19 cellular contexts compared by ENCODE assay signal in the genomic region with DNA sequence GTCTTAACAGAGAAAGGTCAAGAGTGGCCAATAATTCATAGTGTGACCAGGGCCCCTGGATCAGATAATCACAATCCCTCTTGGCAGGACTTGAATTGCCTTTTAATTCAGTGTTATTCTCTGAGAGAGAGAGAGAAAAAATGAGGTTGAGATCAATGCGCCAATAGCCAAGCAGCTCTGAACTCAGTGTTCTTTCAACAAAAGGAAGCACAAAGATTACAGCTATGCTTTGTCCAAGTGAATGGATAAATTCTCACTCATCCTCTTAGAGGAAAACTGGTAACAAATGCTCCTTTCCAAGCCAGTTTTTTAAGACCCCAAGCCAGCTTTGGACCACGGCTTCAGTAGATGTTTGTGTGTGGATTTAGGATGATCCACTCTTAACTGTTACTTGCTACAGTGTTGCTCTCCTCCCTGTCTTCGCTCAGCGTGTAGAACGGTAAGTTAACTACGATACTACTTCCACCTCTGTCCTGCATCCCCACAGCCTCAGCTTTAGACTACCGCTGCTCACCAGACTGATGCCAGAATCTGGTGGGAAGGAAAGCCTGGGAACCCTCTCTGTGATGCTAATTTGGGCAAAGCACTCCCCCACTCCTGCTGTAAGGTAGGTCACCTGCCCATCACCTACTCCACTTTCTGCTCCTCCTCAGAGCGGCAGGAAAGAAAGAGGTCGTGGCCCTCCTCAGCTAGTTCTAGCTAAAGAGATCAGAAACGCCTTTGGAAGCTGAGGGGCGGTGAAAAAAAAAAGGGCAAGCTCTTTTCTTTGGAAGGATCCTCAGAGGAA. TPM values are rescaled to one million over a fixed set of nuclear protein-coding genes. Genes with fewer than 3 reads are reported as not detected.
DNase-seq lines count a peak whose midpoint lies in the region; ATAC-seq and TF ChIP-seq lines count a peak whose summit lies in the region.
"Had no signal": no experiment of that assay in that cellular context is flagged by ENCODE, and none has a peak within 500 bp of the region (broad histone marks: within the 10 kb centered on the region; RNA-seq: fewer than 3 reads in every experiment).

No MANE protein-coding gene starts in this region.

- H3K27ac ChIP-seq in GM23338 (ENCODE audit: low read depth) = no peak overlapping the region
- peak overlapping the region; percentile 8 for H3K27ac ChIP-seq in SU-DHL-6 (ENCODE audit: low read depth, low read length)
- no peak overlapping the region for H3K27ac ChIP-seq in trophoblast cell (ENCODE audit: low read depth, low read length)
- H3K27ac ChIP-seq in ovary = no peak overlapping the region
- H3K27ac ChIP-seq: BLaER1, GM23248, SJSA1 had no signal

- H3K27ac Mint-ChIP-seq in GM23338 = no peak overlapping the region
- H3K27ac Mint-ChIP-seq: CD8-positive, alpha-beta T cell had no signal

- no peak overlapping the region for H2BK12ac ChIP-seq in trophoblast cell (ENCODE audit: low read length)

- H3K9me3 Mint-ChIP-seq in GM23338 = no peaks in the 10 kb centered on the region
- H3K9me3 Mint-ChIP-seq: CD8-positive, alpha-beta T cell had no signal

- ATAC-seq in GM23338 (peak; percentile 98), GM21447 (IDR thresholded peaks at IDR 0.05; ENCODE audit: unreplicated experiment) (no peak)
- ATAC-seq: CD8-positive, alpha-beta T cell; Panc1 had no signal

- no peak overlapping the region for H3K18ac ChIP-seq in trophoblast cell (ENCODE audit: low read length)

- TF ChIP-seq CTCF in GM23338 (conservative IDR thresholded peaks at IDR 0.05; ENCODE audit: low read depth in 2 of 2) (no peak), SU-DHL-6 (IDR thresholded peaks at IDR 0.05; ENCODE audit: insufficient read depth, low read length, poor library complexity, severe bottlenecking) (no peak), ovary (IDR thresholded peaks at IDR 0.05) (no peak)

- H2BK5ac ChIP-seq in trophoblast cell (ENCODE audit: low read depth, low read length, poor library complexity) = no peak overlapping the region

- H4K20me1 ChIP-seq in GM23338 (replicated peaks; ENCODE audit: insufficient read depth) (no peaks in the 10 kb centered on the region), SU-DHL-6 (ENCODE audit: low read depth, low read length) (no peaks in the 10 kb centered on the region)
- H4K20me1 ChIP-seq: BLaER1 had no signal

- H3K9ac ChIP-seq in SU-DHL-6 (ENCODE audit: low read length) (no peak overlapping the region), trophoblast cell (ENCODE audit: low read length) (no peak overlapping the region)
- H3K9ac ChIP-seq: BLaER1, GM23248 had no signal

- no peak for TF ChIP-seq POLR2A in ovary (IDR thresholded peaks at IDR 0.05)

- peak overlapping the region; percentile 35 for H3K23ac ChIP-seq in trophoblast cell (ENCODE audit: low read length)

- H4K12ac ChIP-seq in trophoblast cell (ENCODE audit: low read depth, low read length) = no peak overlapping the region

- no peaks in the 10 kb centered on the region for H3K36me3 Mint-ChIP-seq in GM23338 (ENCODE audit: low read depth)
- H3K36me3 Mint-ChIP-seq: CD8-positive, alpha-beta T cell had no signal

- H4K91ac ChIP-seq in trophoblast cell (ENCODE audit: low read depth, low read length) = no peak overlapping the region

- no peaks in the 10 kb centered on the region for H3K27me3 ChIP-seq in GM23338 (ENCODE audit: insufficient read depth)
- H3K27me3 ChIP-seq in SU-DHL-6 (ENCODE audit: low read length) = no peaks in the 10 kb centered on the region
- no peaks in the 10 kb centered on the region for H3K27me3 ChIP-seq in trophoblast cell (ENCODE audit: insufficient read depth, low read length)
- no peaks in the 10 kb centered on the region for H3K27me3 ChIP-seq in ovary
- H3K27me3 ChIP-seq: BLaER1, SJSA1 had no signal

- intact Hi-C loops in ovary (cut with DNase I) = no loop called here

- H3K4me3 Mint-ChIP-seq in GM23338 = no peak overlapping the region
- H3K4me3 Mint-ChIP-seq: CD8-positive, alpha-beta T cell had no signal

- no peak overlapping the region for H3K4me3 ChIP-seq in GM23338
- H3K4me3 ChIP-seq in SU-DHL-6 (ENCODE audit: insufficient read depth, low read length, poor library complexity, severe bottlenecking) = no peak overlapping the region
- no peak overlapping the region for H3K4me3 ChIP-seq in trophoblast cell (ENCODE audit: low read depth, low read length)
- no peak overlapping the region for H3K4me3 ChIP-seq in ovary
- H3K4me3 ChIP-seq: BLaER1, GM23248, SJSA1 had no signal

- no peak overlapping the region for H4K8ac ChIP-seq in trophoblast cell (ENCODE audit: low read depth, low read length)

- H2AK5ac ChIP-seq in trophoblast cell (ENCODE audit: low read length) = no peak overlapping the region

- H3K4me1 Mint-ChIP-seq in GM23338 = peaks cover 16% of the 10 kb centered on the region

- H3K9me3 ChIP-seq in SU-DHL-6 (ENCODE audit: insufficient read depth, low read length) = no peaks in the 10 kb centered on the region
- H3K9me3 ChIP-seq in trophoblast cell (ENCODE audit: insufficient read depth, low read depth, low read length) = no peaks in the 10 kb centered on the region
- H3K9me3 ChIP-seq in ovary = no peaks in the 10 kb centered on the region
- H3K9me3 ChIP-seq: SJSA1 had no signal

- no peaks in the 10 kb centered on the region for H3F3A ChIP-seq in GM23338 (replicated peaks; ENCODE audit: low read depth)
- H3F3A ChIP-seq in SU-DHL-6 (ENCODE audit: insufficient read depth) = peaks cover 29% of the 10 kb centered on the region

- H3K79me2 ChIP-seq in GM23338 (replicated peaks; ENCODE audit: insufficient read depth) (no peaks in the 10 kb centered on the region), SU-DHL-6 (ENCODE audit: insufficient read depth, low read length) (no peaks in the 10 kb centered on the region), trophoblast cell (ENCODE audit: control insufficient read depth, insufficient read depth, low read length, poor library complexity) (no peaks in the 10 kb centered on the region)

- DNase-seq in GM23338 (ENCODE audit: low spot score) = peak; percentile 71
- DNase-seq in iPS-NIHi11 (ENCODE audit: low spot score) = peak; percentile 32
- DNase-seq in trophoblast cell = no peak
- DNase-seq in stimulated activated CD4-positive, alpha-beta T cell treated with anti-CD3 and anti-CD28 coated beads, Interleukin-12 subunit alpha, Interleukin-12 subunit beta, amount 100 ng/mL, for 4 hours = no peak
- no peak for DNase-seq in ovary
- DNase-seq in NCI-H128 (lab: John Stamatoyannopoulos, UW; ENCODE audit: unreplicated experiment) = no peak
- DNase-seq: CD8-positive, alpha-beta T cell; DMS53; GM23248; KBM-7; NCI-H1105 treated with DMSO at 0.1 percent for 48 hours; NCI-H1694 treated with DMSO at 0.1 percent for 48 hours; NCI-H226; NCI-H526 had no signal

- H3K4ac ChIP-seq in trophoblast cell (ENCODE audit: low read depth, low read length) = no peak overlapping the region

- no peak overlapping the region for H2BK120ac ChIP-seq in trophoblast cell (ENCODE audit: insufficient read depth, low read length, poor library complexity)

- H3K4me2 ChIP-seq in GM23338 = no peak overlapping the region; the same call in 1 of the 2 replicates
- no peak overlapping the region for H3K4me2 ChIP-seq in SU-DHL-6 (ENCODE audit: low read depth, low read length, poor library complexity, severe bottlenecking)
- no peak overlapping the region for H3K4me2 ChIP-seq in trophoblast cell (ENCODE audit: low read length)
- H3K4me2 ChIP-seq: BLaER1 had no signal

- H3K9me2 ChIP-seq in GM23338 (ENCODE audit: insufficient read depth) (no peaks in the 10 kb centered on the region), SU-DHL-6 (replicated peaks; ENCODE audit: insufficient read depth, low read length) (no peaks in the 10 kb centered on the region)

- no peak for TF ChIP-seq EP300 in ovary (IDR thresholded peaks at IDR 0.05)

- H2AFZ ChIP-seq in GM23338 (peak overlapping the region; percentile 79; the same call in 1 of the 2 replicates), SU-DHL-6 (ENCODE audit: low read depth, low read length, severe bottlenecking) (no peak overlapping the region), trophoblast cell (ENCODE audit: insufficient read depth, low read length, poor library complexity) (no peak overlapping the region)
- H2AFZ ChIP-seq: GM23248 had no signal

- no peaks in the 10 kb centered on the region for H3K36me3 ChIP-seq in GM23338 (ENCODE audit: insufficient read depth)
- no peaks in the 10 kb centered on the region for H3K36me3 ChIP-seq in SU-DHL-6 (ENCODE audit: low read length)
- no peaks in the 10 kb centered on the region for H3K36me3 ChIP-seq in trophoblast cell (ENCODE audit: control insufficient read depth in 1 of 2, insufficient read depth in 2 of 2, low read length in 2 of 2)
- no peaks in the 10 kb centered on the region for H3K36me3 ChIP-seq in ovary
- H3K36me3 ChIP-seq: BLaER1, SJSA1 had no signal

- no peak overlapping the region for H3K14ac ChIP-seq in trophoblast cell (ENCODE audit: low read length)

- H3K79me1 ChIP-seq in trophoblast cell (ENCODE audit: low read length) = no peaks in the 10 kb centered on the region

- peaks cover 2% of the 10 kb centered on the region for H3K27me3 Mint-ChIP-seq in GM23338 (ENCODE audit: insufficient read depth, low read depth, poor library complexity)

- no CpG with 5 or more reads among the region's 11 CpGs for WGBS in trophoblast cell (ENCODE audit: extremely low coverage, insufficient coverage, insufficient read length)
- 57 to 70% (median 67%) methylated on average over 11 of the region's 11 CpGs for WGBS in ovary, 3 donors

- peaks cover 14% of the 10 kb centered on the region for H3K4me1 ChIP-seq in GM23338 (ENCODE audit: insufficient read depth)
- no peaks in the 10 kb centered on the region for H3K4me1 ChIP-seq in trophoblast cell (ENCODE audit: control insufficient read depth in 1 of 2, insufficient read depth in 2 of 2, low read length in 2 of 2)
- H3K4me1 ChIP-seq in ovary (ENCODE audit: insufficient read depth) = no peaks in the 10 kb centered on the region
- H3K4me1 ChIP-seq: SJSA1 had no signal

TF ChIP-seq in GM23338, 12 proteins besides CTCF, POLR2A, EP300 and RAD21 (continues in another document):
- no peak for TF ChIP-seq EZH2phosphoT487 (IDR thresholded peaks at IDR 0.05; ENCODE audit: unreplicated experiment)

RNA-seq across cellular contexts. Expression of a gene that starts 46.9 kb away (rescaled TPM):
- 35.2 and 36.2 TPM in 2 replicates for total RNA-seq in GM23338 (2014; rRNA removed; shearing (Covaris generic))
- polyA plus RNA-seq in GM23338 (2016; fragmentation: Nextera tagmentation; extraction: Ambion mirVana) (18.1 and 23.0 TPM in 2 replicates), ovary (10 to 100 TPM; 15.9 to 52.7 TPM)
- 29.2 and 30.6 TPM in 2 replicates for polyA plus RNA-seq in trophoblast cell (2013)
- 100 to 1,000 TPM in 5 of 7 donors, 10 to 100 TPM in 2; 80.6 to 280 (median 165) TPM for total RNA-seq in ovary

Comparison
In these comparisons a context has a peak if more than half of its experiments do, and no peak if none do; other contexts are left out.
1. DNase-seq: peak in GM23338 (single experiment) and iPS-NIHi11 (single experiment); none in trophoblast cell (0 of 2), stimulated activated CD4-positive, alpha-beta T cell treated with anti-CD3 and anti-CD28 coated beads, Interleukin-12 subunit alpha, Interleukin-12 subunit beta, amount 100 ng/mL, for 4 hours (single experiment), ovary (0 of 5) and NCI-H128 (single experiment).